ENCODE assay signal across 11 cellular contexts in genomic region chr6:28269492-28269891, GRCh38. TPM values are rescaled to one million over a fixed set of nuclear protein-coding genes. Genes with fewer than 3 reads are reported as not detected.
A peak's percentile ranks its signal among the peaks of the same experiment; 100 is the strongest.
DNase-seq lines count a peak whose midpoint lies in the region; ATAC-seq and FAIRE-seq lines count a peak whose summit lies in the region.
"Had no signal": no experiment of that assay in that cellular context is flagged by ENCODE, and none has a peak within 500 bp of the region (broad histone marks: within the 10 kb centered on the region; RNA-seq: fewer than 3 reads in every experiment).

No MANE protein-coding gene starts in this region.

- no peak for FAIRE-seq in frontal cortex (lab: Jason Lieb, UNC)

- H3K27ac Mint-ChIP-seq in activated CD8-positive, alpha-beta memory T cell treated with anti-CD3 and anti-CD28 coated beads, Interleukin-2, amount 10 ng/mL, durations not matched to agents 7 days and 5 days, result peak overlapping the region; percentile 25
- H3K27ac Mint-ChIP-seq: CD4-positive, CD25-positive, alpha-beta regulatory T cell; T-helper 1 cell treated with Interleukin-12 subunit alpha and Interleukin-12 subunit beta and Interleukin-4 antibody, amounts not matched to agents 30 μg/mL and 1 μg/mL, for 36 hours had no signal

- H3K36me3 Mint-ChIP-seq in activated CD8-positive, alpha-beta memory T cell treated with anti-CD3 and anti-CD28 coated beads, Interleukin-2, amount 10 ng/mL, durations not matched to agents 7 days and 5 days, result peaks cover 25% of the 10 kb centered on the region

- H3K9me3 Mint-ChIP-seq in activated CD8-positive, alpha-beta memory T cell treated with anti-CD3 and anti-CD28 coated beads, Interleukin-2, amount 10 ng/mL, durations not matched to agents 7 days and 5 days (ENCODE audit: low read depth), result no peaks in the 10 kb centered on the region
- H3K9me3 Mint-ChIP-seq: CD4-positive, CD25-positive, alpha-beta regulatory T cell; T-helper 1 cell treated with Interleukin-12 subunit alpha and Interleukin-12 subunit beta and Interleukin-4 antibody, amounts not matched to agents 30 μg/mL and 1 μg/mL, for 36 hours had no signal

- H3K27me3 Mint-ChIP-seq in activated CD8-positive, alpha-beta memory T cell treated with anti-CD3 and anti-CD28 coated beads, Interleukin-2, amount 10 ng/mL, durations not matched to agents 7 days and 5 days, result no peaks in the 10 kb centered on the region
- H3K27me3 Mint-ChIP-seq: CD4-positive, CD25-positive, alpha-beta regulatory T cell had no signal

- DNase-seq in activated CD8-positive, alpha-beta memory T cell treated with anti-CD3 and anti-CD28 coated beads, Interleukin-2, amount 10 ng/mL, durations not matched to agents 7 days and 5 days, result no peak
- DNase-seq in activated CD8-positive, alpha-beta memory T cell treated with anti-CD3 and anti-CD28 coated beads, Interleukin-2, amount 50 U/mL, for 4 hours, result no peak
- DNase-seq in NCI-H226, result peak; percentile 70
- peak; percentile 84 for DNase-seq in dermis blood vessel endothelial cell
- DNase-seq in pulmonary artery endothelial cell (ENCODE audit: low read depth, low spot score), result peak; percentile 48
- DNase-seq in iPS-NIHi7 (ENCODE audit: extremely low spot score), result no peak
- DNase-seq in frontal cortex (ENCODE audit: low spot score in 2 of 2), result no peak
- DNase-seq: CD4-positive, CD25-positive, alpha-beta regulatory T cell; NCI-H1694 had no signal

- no peak overlapping the region for H3K4me3 Mint-ChIP-seq in activated CD8-positive, alpha-beta memory T cell treated with anti-CD3 and anti-CD28 coated beads, Interleukin-2, amount 10 ng/mL, durations not matched to agents 7 days and 5 days
- H3K4me3 Mint-ChIP-seq: T-helper 1 cell treated with Interleukin-12 subunit alpha and Interleukin-12 subunit beta and Interleukin-4 antibody, amounts not matched to agents 30 μg/mL and 1 μg/mL, for 36 hours had no signal

- CTCF ChIA-PET in activated CD8-positive, alpha-beta memory T cell treated with anti-CD3 and anti-CD28 coated beads, Interleukin-2, amount 10 ng/mL, durations not matched to agents 7 days and 5 days (lab: Charles Lee), result no interaction called here

- peaks cover 20% of the 10 kb centered on the region for H3K4me1 Mint-ChIP-seq in activated CD8-positive, alpha-beta memory T cell treated with anti-CD3 and anti-CD28 coated beads, Interleukin-2, amount 10 ng/mL, durations not matched to agents 7 days and 5 days

- no peak for ATAC-seq in activated CD8-positive, alpha-beta memory T cell treated with anti-CD3 and anti-CD28 coated beads, Interleukin-2, amount 10 ng/mL, durations not matched to agents 7 days and 5 days
- no peak for ATAC-seq in GM21367 (IDR thresholded peaks at IDR 0.05; ENCODE audit: unreplicated experiment)

RNA-seq across cellular contexts. Expression of gene ZSCAN26, which starts 2.5 kb away (rescaled TPM):
- total RNA-seq in activated CD8-positive, alpha-beta memory T cell treated with anti-CD3 and anti-CD28 coated beads, Interleukin-2, amount 10 ng/mL, durations not matched to agents 7 days and 5 days, result 10 to 100 TPM in 1 of 2 experiments, 1 to 10 TPM in 1; 7.8 to 11.7 TPM
- total RNA-seq in dermis blood vessel endothelial cell (12.8 and 13.3 TPM in 2 replicates), pulmonary artery endothelial cell (8.9 and 18.5 TPM in 2 replicates), frontal cortex (36.3 TPM)

RNA-seq across cellular contexts. Expression of gene NKAPL, which starts 10.4 kb away (rescaled TPM):
- under 1 TPM in 1 of 2 experiments, not detected in 1; 0.26 TPM for total RNA-seq in activated CD8-positive, alpha-beta memory T cell treated with anti-CD3 and anti-CD28 coated beads, Interleukin-2, amount 10 ng/mL, durations not matched to agents 7 days and 5 days
- total RNA-seq in dermis blood vessel endothelial cell, result 0.34 and 1.1 TPM in 2 replicates
- 0.59 and 1.2 TPM in 2 replicates for total RNA-seq in pulmonary artery endothelial cell
- 3.7 TPM for total RNA-seq in frontal cortex
- total RNA-seq: CD4-positive, CD25-positive, alpha-beta regulatory T cell had no signal

RNA-seq across cellular contexts. Expression of gene PGBD1, which starts 11.9 kb away (rescaled TPM):
- 1 to 10 TPM; 3.9 to 4.2 TPM for total RNA-seq in activated CD8-positive, alpha-beta memory T cell treated with anti-CD3 and anti-CD28 coated beads, Interleukin-2, amount 10 ng/mL, durations not matched to agents 7 days and 5 days
- total RNA-seq in dermis blood vessel endothelial cell (8.9 and 10.2 TPM in 2 replicates), pulmonary artery endothelial cell (7.3 and 10.2 TPM in 2 replicates), frontal cortex (19.2 TPM)

RNA-seq across cellular contexts. Expression of gene ZKSCAN4, which starts 17.4 kb away (rescaled TPM):
- 1 to 10 TPM; 5.7 to 6.1 TPM for total RNA-seq in activated CD8-positive, alpha-beta memory T cell treated with anti-CD3 and anti-CD28 coated beads, Interleukin-2, amount 10 ng/mL, durations not matched to agents 7 days and 5 days
- total RNA-seq in dermis blood vessel endothelial cell, result 5.2 and 7.7 TPM in 2 replicates
- total RNA-seq in pulmonary artery endothelial cell, result 5.6 and 5.7 TPM in 2 replicates
- 9.4 TPM for total RNA-seq in frontal cortex

RNA-seq across cellular contexts. Expression of gene ZSCAN9, which starts 44.4 kb away (rescaled TPM):
- total RNA-seq in activated CD8-positive, alpha-beta memory T cell treated with anti-CD3 and anti-CD28 coated beads, Interleukin-2, amount 10 ng/mL, durations not matched to agents 7 days and 5 days, result 10 to 100 TPM in 1 of 2 experiments, 1 to 10 TPM in 1; 7.0 to 11.6 TPM
- total RNA-seq in dermis blood vessel endothelial cell (10.7 and 17.9 TPM in 2 replicates), pulmonary artery endothelial cell (11.6 and 13.5 TPM in 2 replicates), frontal cortex (45.7 TPM)

Comparison
In these comparisons a context has a peak if more than half of its experiments do, and no peak if none do; other contexts are left out.
1. DNase-seq: peak in NCI-H226 (single experiment), dermis blood vessel endothelial cell (single experiment) and pulmonary artery endothelial cell (single experiment); none in activated CD8-positive, alpha-beta memory T cell treated with anti-CD3 and anti-CD28 coated beads, Interleukin-2, amount 10 ng/mL, durations not matched to agents 7 days and 5 days (single experiment), activated CD8-positive, alpha-beta memory T cell treated with anti-CD3 and anti-CD28 coated beads, Interleukin-2, amount 50 U/mL, for 4 hours (single experiment), iPS-NIHi7 (single experiment) and frontal cortex (0 of 2).